In genomic region chr12:65169311-65170244, GRCh38 we compare ENCODE assay signal across 1 cellular context.
A peak's percentile ranks its signal among the peaks of the same experiment; 100 is the strongest.
TF ChIP-seq lines count a peak whose summit lies in the region.

LEMD3 (plus strand) TSS chr12:65169583; CDS start chr12:65169597, 14 bp downstream.

TF ChIP-seq in WTC11, 78 proteins besides CTCF, POLR2A, EP300 and RAD21 (continued from another document):
- TF ChIP-seq ZNF512 (CRISPR knock-in tag; IDR thresholded peaks at IDR 0.05; ENCODE audit: borderline replicate concordance) (peak; percentile 95), PRRX2 (CRISPR knock-in tag; IDR thresholded peaks at IDR 0.05) (no peak), E2F5 (CRISPR knock-in tag; IDR thresholded peaks at IDR 0.05) (peak; percentile 100), CDX4 (CRISPR knock-in tag; IDR thresholded peaks at IDR 0.05; ENCODE audit: borderline replicate concordance) (no peak), ZNF671 (CRISPR knock-in tag; IDR thresholded peaks at IDR 0.05) (no peak), SMAD3 (CRISPR knock-in tag; IDR thresholded peaks at IDR 0.05; ENCODE audit: borderline replicate concordance) (peak; percentile 100), ETV6 (CRISPR knock-in tag; IDR thresholded peaks at IDR 0.05) (peak; percentile 100), TEAD1 (CRISPR knock-in tag; IDR thresholded peaks at IDR 0.05) (peak; percentile 100), ZNF425 (CRISPR knock-in tag; conservative IDR thresholded peaks at IDR 0.05) (no peak), USF2 (CRISPR knock-in tag; IDR thresholded peaks at IDR 0.05) (peak; percentile 89), TP53 (CRISPR knock-in tag; IDR thresholded peaks at IDR 0.05) (peak; percentile 99), ZNF396 (CRISPR knock-in tag; IDR thresholded peaks at IDR 0.05; ENCODE audit: borderline replicate concordance) (no peak), KAT7 (CRISPR knock-in tag; IDR thresholded peaks at IDR 0.05; ENCODE audit: borderline replicate concordance) (peak; percentile 97; the same call in 1 of the 2 replicates), STAT6 (CRISPR knock-in tag; conservative IDR thresholded peaks at IDR 0.05; ENCODE audit: low read depth) (no peak), AFF4 (CRISPR knock-in tag; IDR thresholded peaks at IDR 0.05; ENCODE audit: borderline replicate concordance) (peak; percentile 100), OVOL2 (CRISPR knock-in tag; IDR thresholded peaks at IDR 0.05; ENCODE audit: borderline replicate concordance) (no peak), TEAD4 (CRISPR knock-in tag; IDR thresholded peaks at IDR 0.05) (peak; percentile 97), NR1H2 (CRISPR knock-in tag; IDR thresholded peaks at IDR 0.05) (peak; percentile 93), NFE2L1 (CRISPR knock-in tag; IDR thresholded peaks at IDR 0.05) (peak; percentile 100), ZMAT4 (CRISPR knock-in tag; IDR thresholded peaks at IDR 0.05) (no peak), E2F1 (CRISPR knock-in tag; IDR thresholded peaks at IDR 0.05) (peak; percentile 99), GABPB1 (CRISPR knock-in tag; IDR thresholded peaks at IDR 0.05) (peak; percentile 95), ZBTB43 (CRISPR knock-in tag; IDR thresholded peaks at IDR 0.05) (peak; percentile 100), PRDM15 (CRISPR knock-in tag; IDR thresholded peaks at IDR 0.05) (peak; percentile 83), ATF2 (CRISPR knock-in tag; IDR thresholded peaks at IDR 0.05; ENCODE audit: borderline replicate concordance, low read depth) (peak; percentile 99)
